24 cellular contexts compared by ENCODE assay signal in genomic region chr2:28705743-28706142, GRCh38. TPM values are rescaled to one million over a fixed set of nuclear protein-coding genes. Genes with fewer than 3 reads are reported as not detected.
DNase-seq lines count a peak whose midpoint lies in the region; ATAC-seq and TF ChIP-seq lines count a peak whose summit lies in the region.
"Had no signal": no experiment of that assay in that cellular context is flagged by ENCODE, and none has a peak within 500 bp of the region (broad histone marks: within the 10 kb centered on the region; RNA-seq: fewer than 3 reads in every experiment).

No MANE protein-coding gene starts in this region.

- H3K27ac Mint-ChIP-seq in activated T-helper 17 cell treated with anti-CD3 and anti-CD28 coated beads, Interleukin-2, amount 50 U/mL, for 72 hours: peak overlapping the region; percentile 4
- peak overlapping the region; percentile 20 for H3K27ac Mint-ChIP-seq in stimulated activated naive B cell treated with anti-CD40 and anti-IgM and Interleukin-4, amounts not matched to agents 10 μg/mL and 1 μg/mL and 100 μg/mL, for 72 hours
- H3K27ac Mint-ChIP-seq: CD4-positive, alpha-beta T cell had no signal

- H3K4me3 ChIP-seq in hepatocyte (no peak overlapping the region), mucosa of descending colon (no peak overlapping the region)
- H3K4me3 ChIP-seq: A549; BLaER1 treated with 17β-estradiol and CSF1 and Interleukin-3, amounts not matched to agents 10 nM and 100 nM; GM12878; GM23248 had no signal

- no peak for TF ChIP-seq CTCF in hepatocyte (IDR thresholded peaks at IDR 0.05; ENCODE audit: poor library complexity)
- TF ChIP-seq CTCF in mucosa of descending colon (IDR thresholded peaks at IDR 0.05): no peak

- ATAC-seq in activated T-helper 17 cell treated with anti-CD3 and anti-CD28 coated beads, Interleukin-2, amount 50 U/mL, for 72 hours (replicated peaks): no peak
- ATAC-seq in mucosa of descending colon (peak; percentile 81), GM19324 (IDR thresholded peaks at IDR 0.05; ENCODE audit: low FRiP score, unreplicated experiment) (no peak), GM19463 (IDR thresholded peaks at IDR 0.05; ENCODE audit: unreplicated experiment) (no peak)
- ATAC-seq in stimulated activated naive B cell treated with anti-CD40 and anti-IgM and Interleukin-4, amounts not matched to agents 10 μg/mL and 1 μg/mL and 100 μg/mL, for 72 hours (replicated peaks): no peak
- ATAC-seq: A549, GM12878 had no signal

- H3K27me3 ChIP-seq in hepatocyte: no peaks in the 10 kb centered on the region
- H3K27me3 ChIP-seq: BE2C; BLaER1 treated with 17β-estradiol and CSF1 and Interleukin-3, amounts not matched to agents 10 nM and 100 nM had no signal

- H3K27me3 Mint-ChIP-seq in activated T-helper 17 cell treated with anti-CD3 and anti-CD28 coated beads, Interleukin-2, amount 50 U/mL, for 72 hours: no peaks in the 10 kb centered on the region
- peaks cover 0 to 4% of the 10 kb centered on the region in 2 donors for H3K27me3 Mint-ChIP-seq in stimulated activated naive B cell treated with anti-CD40 and anti-IgM and Interleukin-4, amounts not matched to agents 10 μg/mL and 1 μg/mL and 100 μg/mL, for 72 hours
- H3K27me3 Mint-ChIP-seq: CD4-positive, alpha-beta T cell; CD8-positive, alpha-beta memory T cell had no signal

- H3K4me1 Mint-ChIP-seq in activated T-helper 17 cell treated with anti-CD3 and anti-CD28 coated beads, Interleukin-2, amount 50 U/mL, for 72 hours: no peaks in the 10 kb centered on the region
- no peaks in the 10 kb centered on the region for H3K4me1 Mint-ChIP-seq in stimulated activated naive B cell treated with anti-CD40 and anti-IgM and Interleukin-4, amounts not matched to agents 10 μg/mL and 1 μg/mL and 100 μg/mL, for 72 hours
- H3K4me1 Mint-ChIP-seq: CD8-positive, alpha-beta memory T cell had no signal

- no peak overlapping the region for H3K4me2 ChIP-seq in hepatocyte
- H3K4me2 ChIP-seq: A549; BLaER1 treated with 17β-estradiol and CSF1 and Interleukin-3, amounts not matched to agents 10 nM and 100 nM had no signal

- no peak overlapping the region for H3K4me3 Mint-ChIP-seq in activated T-helper 17 cell treated with anti-CD3 and anti-CD28 coated beads, Interleukin-2, amount 50 U/mL, for 72 hours
- no peak overlapping the region for H3K4me3 Mint-ChIP-seq in stimulated activated naive B cell treated with anti-CD40 and anti-IgM and Interleukin-4, amounts not matched to agents 10 μg/mL and 1 μg/mL and 100 μg/mL, for 72 hours
- H3K4me3 Mint-ChIP-seq: CD14-positive monocyte; CD4-positive, alpha-beta T cell had no signal

- H3K79me2 ChIP-seq in hepatocyte: no peaks in the 10 kb centered on the region

- H3K9me3 Mint-ChIP-seq in activated T-helper 17 cell treated with anti-CD3 and anti-CD28 coated beads, Interleukin-2, amount 50 U/mL, for 72 hours: peaks cover 7% of the 10 kb centered on the region
- H3K9me3 Mint-ChIP-seq in stimulated activated naive B cell treated with anti-CD40 and anti-IgM and Interleukin-4, amounts not matched to agents 10 μg/mL and 1 μg/mL and 100 μg/mL, for 72 hours: peaks cover 15 to 19% of the 10 kb centered on the region in 2 donors

- no peak overlapping the region for H2AFZ ChIP-seq in hepatocyte
- H2AFZ ChIP-seq: GM23248 had no signal

- H4K20me1 ChIP-seq in hepatocyte (ENCODE audit: insufficient read depth, poor library complexity, severe bottlenecking): no peaks in the 10 kb centered on the region
- H4K20me1 ChIP-seq: BLaER1 treated with 17β-estradiol and CSF1 and Interleukin-3, amounts not matched to agents 10 nM and 100 nM had no signal

- H3K36me3 ChIP-seq in hepatocyte (replicated peaks; ENCODE audit: insufficient read depth, low read depth) (no peaks in the 10 kb centered on the region), mucosa of descending colon (ENCODE audit: low read depth) (no peaks in the 10 kb centered on the region)
- H3K36me3 ChIP-seq: BE2C; BLaER1 treated with 17β-estradiol and CSF1 and Interleukin-3, amounts not matched to agents 10 nM and 100 nM had no signal

- H3K27ac ChIP-seq in hepatocyte: peak overlapping the region; percentile 37
- H3K27ac ChIP-seq: A549; BLaER1 treated with 17β-estradiol and CSF1 and Interleukin-3, amounts not matched to agents 10 nM and 100 nM; GM23248 had no signal

- no peaks in the 10 kb centered on the region for H3K9me3 ChIP-seq in hepatocyte (ENCODE audit: low read depth)
- no peaks in the 10 kb centered on the region for H3K9me3 ChIP-seq in mucosa of descending colon

- no peaks in the 10 kb centered on the region for H3K9me2 ChIP-seq in hepatocyte (replicated peaks; ENCODE audit: insufficient read depth)

- intact Hi-C loops in mucosa of descending colon (cut with DNase I, micrococcal nuclease): no loop called here

- H3K4me1 ChIP-seq in hepatocyte (ENCODE audit: insufficient read depth) (peaks cover 13% of the 10 kb centered on the region), mucosa of descending colon (ENCODE audit: low read depth) (no peaks in the 10 kb centered on the region)
- H3K4me1 ChIP-seq: BE2C had no signal

- H3K36me3 Mint-ChIP-seq in activated T-helper 17 cell treated with anti-CD3 and anti-CD28 coated beads, Interleukin-2, amount 50 U/mL, for 72 hours (ENCODE audit: low read depth): no peaks in the 10 kb centered on the region
- peaks cover 0 to 3% of the 10 kb centered on the region in 2 donors for H3K36me3 Mint-ChIP-seq in stimulated activated naive B cell treated with anti-CD40 and anti-IgM and Interleukin-4, amounts not matched to agents 10 μg/mL and 1 μg/mL and 100 μg/mL, for 72 hours

- DNase-seq in hepatocyte (ENCODE audit: low spot score) (peak; percentile 33), mucosa of descending colon (no peak), middle frontal gyrus (ENCODE audit: extremely low spot score, low spot score) (no peak)
- no peak for DNase-seq in stimulated activated naive B cell treated with anti-CD40 and anti-IgM and Interleukin-4, amounts not matched to agents 10 μg/mL and 1 μg/mL and 100 μg/mL, for 72 hours
- DNase-seq: 8988T; ACHN; AML-193; BE2C; CD4-positive, alpha-beta T cell; CD8-positive, alpha-beta memory T cell; DMS 273 treated with DMSO at 0.1 percent for 48 hours; DMS79; EL; GDM1; GM23248; H7; HCEC 1CT had no signal

RNA-seq across cellular contexts. Expression of gene PPP1CB, which starts 45.9 kb away (rescaled TPM):
- total RNA-seq in activated T-helper 17 cell treated with anti-CD3 and anti-CD28 coated beads, Interleukin-2, amount 50 U/mL, for 72 hours: 100 to 1,000 TPM; 207 to 227 TPM
- 250 and 269 TPM in 2 replicates for total RNA-seq in hepatocyte
- polyA plus RNA-seq in hepatocyte: 157 and 161 TPM in 2 replicates
- total RNA-seq in mucosa of descending colon: 100 to 1,000 TPM; 302 to 439 (median 308) TPM
